ENCODE assay signal across 1 cellular context in the genomic region with DNA sequence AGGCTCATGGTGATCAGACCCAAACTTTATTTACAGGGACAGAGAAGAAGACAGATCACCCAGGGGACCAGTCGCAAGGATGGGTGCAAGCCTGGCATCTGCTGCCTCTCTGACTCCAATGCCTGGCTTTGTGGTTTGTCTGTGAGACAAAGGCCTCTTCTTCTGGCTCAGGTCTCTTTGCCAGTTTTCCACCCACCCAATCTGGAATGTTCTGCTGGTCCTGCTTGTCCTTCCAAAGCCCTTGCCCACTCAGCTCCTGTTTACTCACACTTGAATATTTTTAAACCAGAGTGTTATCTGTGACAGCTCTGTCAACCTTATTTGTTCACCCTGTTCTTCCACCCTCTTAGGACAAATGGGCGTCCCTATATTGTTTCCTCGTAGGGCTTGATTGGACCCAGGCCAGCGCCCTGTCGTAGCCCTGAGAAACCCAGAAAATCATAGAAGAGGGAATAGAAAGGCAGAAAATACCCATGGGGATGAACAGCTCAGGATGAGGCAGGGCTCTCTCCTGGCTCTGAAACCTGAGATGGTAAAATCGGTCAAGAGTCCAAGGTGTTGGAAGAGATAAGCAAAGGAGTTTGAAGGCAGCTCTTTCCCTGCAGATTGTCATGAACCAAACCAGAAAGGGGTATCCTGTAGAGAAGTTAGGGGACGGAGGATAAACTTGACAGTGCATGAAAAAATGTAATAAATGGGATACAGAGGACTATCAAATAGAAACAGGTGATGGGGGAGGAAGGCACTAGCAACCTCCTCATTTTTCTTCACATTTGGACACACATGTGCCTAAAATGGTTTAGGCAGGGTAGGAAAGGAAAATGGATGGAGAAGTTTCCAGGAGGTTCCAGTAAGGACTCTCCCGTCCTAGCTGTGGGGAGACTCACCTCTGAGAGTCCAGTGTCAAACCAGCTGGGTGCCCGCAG.
A peak's percentile ranks its signal among the peaks of the same experiment; 100 is the strongest.
TF ChIP-seq lines count a peak whose summit lies in the region.

No MANE protein-coding gene starts in this region.

TF ChIP-seq in K562, 482 proteins besides CTCF, POLR2A, EP300 and RAD21 (continued from another document and continues in another):
- TF ChIP-seq HBP1 (CRISPR knock-in tag; IDR thresholded peaks at IDR 0.05): no peak
- TF ChIP-seq ZNF436 (CRISPR knock-in tag; IDR thresholded peaks at IDR 0.05): no peak
- TF ChIP-seq E2F3 (CRISPR knock-in tag; IDR thresholded peaks at IDR 0.05): no peak
- no peak for TF ChIP-seq CGGBP1 (CRISPR knock-in tag; IDR thresholded peaks at IDR 0.05)
- TF ChIP-seq, protein P1, sequence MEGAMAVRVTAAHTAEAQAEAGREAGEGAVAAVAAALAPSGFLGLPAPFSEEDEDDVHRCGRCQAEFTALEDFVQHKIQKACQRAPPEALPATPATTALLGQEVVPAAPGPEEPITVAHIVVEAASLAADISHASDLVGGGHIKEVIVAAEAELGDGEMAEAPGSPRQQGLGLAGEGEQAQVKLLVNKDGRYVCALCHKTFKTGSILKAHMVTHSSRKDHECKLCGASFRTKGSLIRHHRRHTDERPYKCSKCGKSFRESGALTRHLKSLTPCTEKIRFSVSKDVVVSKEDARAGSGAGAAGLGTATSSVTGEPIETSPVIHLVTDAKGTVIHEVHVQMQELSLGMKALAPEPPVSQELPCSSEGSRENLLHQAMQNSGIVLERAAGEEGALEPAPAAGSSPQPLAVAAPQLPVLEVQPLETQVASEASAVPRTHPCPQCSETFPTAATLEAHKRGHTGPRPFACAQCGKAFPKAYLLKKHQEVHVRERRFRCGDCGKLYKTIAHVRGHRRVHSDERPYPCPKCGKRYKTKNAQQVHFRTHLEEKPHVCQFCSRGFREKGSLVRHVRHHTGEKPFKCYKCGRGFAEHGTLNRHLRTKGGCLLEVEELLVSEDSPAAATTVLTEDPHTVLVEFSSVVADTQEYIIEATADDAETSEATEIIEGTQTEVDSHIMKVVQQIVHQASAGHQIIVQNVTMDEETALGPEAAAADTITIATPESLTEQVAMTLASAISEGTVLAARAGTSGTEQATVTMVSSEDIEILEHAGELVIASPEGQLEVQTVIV (CRISPR knock-in tag; IDR thresholded peaks at IDR 0.05; ENCODE audit: borderline replicate concordance): no peak
- TF ChIP-seq, protein P2, sequence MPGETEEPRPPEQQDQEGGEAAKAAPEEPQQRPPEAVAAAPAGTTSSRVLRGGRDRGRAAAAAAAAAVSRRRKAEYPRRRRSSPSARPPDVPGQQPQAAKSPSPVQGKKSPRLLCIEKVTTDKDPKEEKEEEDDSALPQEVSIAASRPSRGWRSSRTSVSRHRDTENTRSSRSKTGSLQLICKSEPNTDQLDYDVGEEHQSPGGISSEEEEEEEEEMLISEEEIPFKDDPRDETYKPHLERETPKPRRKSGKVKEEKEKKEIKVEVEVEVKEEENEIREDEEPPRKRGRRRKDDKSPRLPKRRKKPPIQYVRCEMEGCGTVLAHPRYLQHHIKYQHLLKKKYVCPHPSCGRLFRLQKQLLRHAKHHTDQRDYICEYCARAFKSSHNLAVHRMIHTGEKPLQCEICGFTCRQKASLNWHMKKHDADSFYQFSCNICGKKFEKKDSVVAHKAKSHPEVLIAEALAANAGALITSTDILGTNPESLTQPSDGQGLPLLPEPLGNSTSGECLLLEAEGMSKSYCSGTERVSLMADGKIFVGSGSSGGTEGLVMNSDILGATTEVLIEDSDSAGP (CRISPR knock-in tag; IDR thresholded peaks at IDR 0.05): no peak; the same call in 1 of the 2 replicates
- TF ChIP-seq, protein P3, sequence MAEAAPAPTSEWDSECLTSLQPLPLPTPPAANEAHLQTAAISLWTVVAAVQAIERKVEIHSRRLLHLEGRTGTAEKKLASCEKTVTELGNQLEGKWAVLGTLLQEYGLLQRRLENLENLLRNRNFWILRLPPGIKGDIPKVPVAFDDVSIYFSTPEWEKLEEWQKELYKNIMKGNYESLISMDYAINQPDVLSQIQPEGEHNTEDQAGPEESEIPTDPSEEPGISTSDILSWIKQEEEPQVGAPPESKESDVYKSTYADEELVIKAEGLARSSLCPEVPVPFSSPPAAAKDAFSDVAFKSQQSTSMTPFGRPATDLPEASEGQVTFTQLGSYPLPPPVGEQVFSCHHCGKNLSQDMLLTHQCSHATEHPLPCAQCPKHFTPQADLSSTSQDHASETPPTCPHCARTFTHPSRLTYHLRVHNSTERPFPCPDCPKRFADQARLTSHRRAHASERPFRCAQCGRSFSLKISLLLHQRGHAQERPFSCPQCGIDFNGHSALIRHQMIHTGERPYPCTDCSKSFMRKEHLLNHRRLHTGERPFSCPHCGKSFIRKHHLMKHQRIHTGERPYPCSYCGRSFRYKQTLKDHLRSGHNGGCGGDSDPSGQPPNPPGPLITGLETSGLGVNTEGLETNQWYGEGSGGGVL (CRISPR knock-in tag; IDR thresholded peaks at IDR 0.05): no peak
- TF ChIP-seq BDP1 (IDR thresholded peaks at IDR 0.05; ENCODE audit: insufficient read depth, insufficient read length): no peak
- TF ChIP-seq TAF7 (tag; IDR thresholded peaks at IDR 0.05): no peak
- no peak for TF ChIP-seq BHLHE40 (IDR thresholded peaks at IDR 0.05; ENCODE audit: low read length)
- no peak for TF ChIP-seq FOXA3 (CRISPR knock-in tag; conservative IDR thresholded peaks at IDR 0.05 in 1 of 2, IDR thresholded peaks at IDR 0.05 in 1 of 2)
- TF ChIP-seq CBX3 (IDR thresholded peaks at IDR 0.05; ENCODE audit: borderline replicate concordance in 1 of 2, low read length in 2 of 2): peak in 1 of 2 experiments; percentile 69; a peak in 2 of 3 replicates
- TF ChIP-seq, protein P4, sequence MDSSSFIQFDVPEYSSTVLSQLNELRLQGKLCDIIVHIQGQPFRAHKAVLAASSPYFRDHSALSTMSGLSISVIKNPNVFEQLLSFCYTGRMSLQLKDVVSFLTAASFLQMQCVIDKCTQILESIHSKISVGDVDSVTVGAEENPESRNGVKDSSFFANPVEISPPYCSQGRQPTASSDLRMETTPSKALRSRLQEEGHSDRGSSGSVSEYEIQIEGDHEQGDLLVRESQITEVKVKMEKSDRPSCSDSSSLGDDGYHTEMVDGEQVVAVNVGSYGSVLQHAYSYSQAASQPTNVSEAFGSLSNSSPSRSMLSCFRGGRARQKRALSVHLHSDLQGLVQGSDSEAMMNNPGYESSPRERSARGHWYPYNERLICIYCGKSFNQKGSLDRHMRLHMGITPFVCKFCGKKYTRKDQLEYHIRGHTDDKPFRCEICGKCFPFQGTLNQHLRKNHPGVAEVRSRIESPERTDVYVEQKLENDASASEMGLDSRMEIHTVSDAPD (CRISPR knock-in tag; IDR thresholded peaks at IDR 0.05): no peak
- no peak for TF ChIP-seq KLF6 (CRISPR knock-in tag; IDR thresholded peaks at IDR 0.05; ENCODE audit: borderline replicate concordance)
- no peak for TF ChIP-seq ZFPM2 (CRISPR knock-in tag; IDR thresholded peaks at IDR 0.05)
- TF ChIP-seq, protein P5, sequence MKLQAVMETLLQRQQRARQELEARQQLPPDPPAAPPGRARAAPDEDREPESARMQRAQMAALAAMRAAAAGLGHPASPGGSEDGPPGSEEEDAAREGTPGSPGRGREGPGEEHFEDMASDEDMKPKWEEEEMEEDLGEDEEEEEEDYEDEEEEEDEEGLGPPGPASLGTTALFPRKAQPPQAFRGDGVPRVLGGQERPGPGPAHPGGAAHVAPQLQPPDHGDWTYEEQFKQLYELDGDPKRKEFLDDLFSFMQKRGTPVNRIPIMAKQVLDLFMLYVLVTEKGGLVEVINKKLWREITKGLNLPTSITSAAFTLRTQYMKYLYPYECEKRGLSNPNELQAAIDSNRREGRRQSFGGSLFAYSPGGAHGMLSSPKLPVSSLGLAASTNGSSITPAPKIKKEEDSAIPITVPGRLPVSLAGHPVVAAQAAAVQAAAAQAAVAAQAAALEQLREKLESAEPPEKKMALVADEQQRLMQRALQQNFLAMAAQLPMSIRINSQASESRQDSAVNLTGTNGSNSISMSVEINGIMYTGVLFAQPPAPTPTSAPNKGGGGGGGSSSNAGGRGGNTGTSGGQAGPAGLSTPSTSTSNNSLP (IDR thresholded peaks at IDR 0.05; ENCODE audit: borderline replicate concordance, low read depth, low read length): no peak
- TF ChIP-seq STAT5A (IDR thresholded peaks at IDR 0.05; ENCODE audit: borderline replicate concordance, low read length): peak; percentile 69; the same call in 1 of the 2 replicates
- TF ChIP-seq PTBP1 (IDR thresholded peaks at IDR 0.05; ENCODE audit: low read depth, low read length): no peak
- TF ChIP-seq FOS (IDR thresholded peaks at IDR 0.05; ENCODE audit: extremely low read depth, insufficient read length): no peak
- no peak; the same call in 1 of the 2 replicates for TF ChIP-seq HMBOX1 (IDR thresholded peaks at IDR 0.05)
- TF ChIP-seq TAF15 (IDR thresholded peaks at IDR 0.05; ENCODE audit: low read depth, low read length): no peak
- no peak for TF ChIP-seq EP400 (IDR thresholded peaks at IDR 0.05)
- peak; percentile 84 for TF ChIP-seq TEAD4 (IDR thresholded peaks at IDR 0.05; ENCODE audit: low read length)
- no peak for TF ChIP-seq TEAD4 (CRISPR knock-in tag; IDR thresholded peaks at IDR 0.05; ENCODE audit: borderline replicate concordance)
- TF ChIP-seq TFAM (CRISPR knock-in tag; conservative IDR thresholded peaks at IDR 0.05): no peak
- no peak for TF ChIP-seq ZNF175 (CRISPR knock-in tag; IDR thresholded peaks at IDR 0.05; ENCODE audit: low read depth)
- no peak for TF ChIP-seq FOXK1 (CRISPR knock-in tag; IDR thresholded peaks at IDR 0.05; ENCODE audit: borderline replicate concordance)
- TF ChIP-seq ASH1L (IDR thresholded peaks at IDR 0.05; ENCODE audit: borderline replicate concordance, low read depth, partially characterized antibody): no peak
- no peak for TF ChIP-seq RBM14 (IDR thresholded peaks at IDR 0.05; ENCODE audit: borderline replicate concordance, insufficient read depth, low read depth, low read length)
- TF ChIP-seq, protein P6, sequence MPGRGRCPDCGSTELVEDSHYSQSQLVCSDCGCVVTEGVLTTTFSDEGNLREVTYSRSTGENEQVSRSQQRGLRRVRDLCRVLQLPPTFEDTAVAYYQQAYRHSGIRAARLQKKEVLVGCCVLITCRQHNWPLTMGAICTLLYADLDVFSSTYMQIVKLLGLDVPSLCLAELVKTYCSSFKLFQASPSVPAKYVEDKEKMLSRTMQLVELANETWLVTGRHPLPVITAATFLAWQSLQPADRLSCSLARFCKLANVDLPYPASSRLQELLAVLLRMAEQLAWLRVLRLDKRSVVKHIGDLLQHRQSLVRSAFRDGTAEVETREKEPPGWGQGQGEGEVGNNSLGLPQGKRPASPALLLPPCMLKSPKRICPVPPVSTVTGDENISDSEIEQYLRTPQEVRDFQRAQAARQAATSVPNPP (IDR thresholded peaks at IDR 0.05; ENCODE audit: borderline replicate concordance, insufficient read depth, insufficient read length): no peak
- TF ChIP-seq ZNF282 (CRISPR knock-in tag; IDR thresholded peaks at IDR 0.05): no peak
- TF ChIP-seq CBFA2T2 (conservative IDR thresholded peaks at IDR 0.05): peak; percentile 82
- no peak for TF ChIP-seq ZNF212 (CRISPR knock-in tag; IDR thresholded peaks at IDR 0.05)
- no peak for TF ChIP-seq ZNF696 (CRISPR knock-in tag; conservative IDR thresholded peaks at IDR 0.05)
- no peak for TF ChIP-seq ZNF444 (CRISPR knock-in tag; IDR thresholded peaks at IDR 0.05)
- no peak for TF ChIP-seq SIX5 (IDR thresholded peaks at IDR 0.05; ENCODE audit: borderline replicate concordance in 1 of 2, insufficient read depth in 1 of 2, low read depth in 1 of 2, low read length in 2 of 2)
- TF ChIP-seq SMARCA4 (IDR thresholded peaks at IDR 0.05): peak; percentile 89
- no peak for TF ChIP-seq MYBL2 (IDR thresholded peaks at IDR 0.05; ENCODE audit: low read depth)
- TF ChIP-seq MYBL2 (CRISPR knock-in tag; IDR thresholded peaks at IDR 0.05; ENCODE audit: borderline replicate concordance): no peak
- no peak for TF ChIP-seq NR3C1 (CRISPR knock-in tag; IDR thresholded peaks at IDR 0.05)
- TF ChIP-seq FOSL1 (tag; conservative IDR thresholded peaks at IDR 0.05): no peak
- TF ChIP-seq ZNF785 (CRISPR knock-in tag; IDR thresholded peaks at IDR 0.05): no peak
- no peak for TF ChIP-seq SRF (CRISPR knock-in tag; IDR thresholded peaks at IDR 0.05)
- TF ChIP-seq, protein P7, sequence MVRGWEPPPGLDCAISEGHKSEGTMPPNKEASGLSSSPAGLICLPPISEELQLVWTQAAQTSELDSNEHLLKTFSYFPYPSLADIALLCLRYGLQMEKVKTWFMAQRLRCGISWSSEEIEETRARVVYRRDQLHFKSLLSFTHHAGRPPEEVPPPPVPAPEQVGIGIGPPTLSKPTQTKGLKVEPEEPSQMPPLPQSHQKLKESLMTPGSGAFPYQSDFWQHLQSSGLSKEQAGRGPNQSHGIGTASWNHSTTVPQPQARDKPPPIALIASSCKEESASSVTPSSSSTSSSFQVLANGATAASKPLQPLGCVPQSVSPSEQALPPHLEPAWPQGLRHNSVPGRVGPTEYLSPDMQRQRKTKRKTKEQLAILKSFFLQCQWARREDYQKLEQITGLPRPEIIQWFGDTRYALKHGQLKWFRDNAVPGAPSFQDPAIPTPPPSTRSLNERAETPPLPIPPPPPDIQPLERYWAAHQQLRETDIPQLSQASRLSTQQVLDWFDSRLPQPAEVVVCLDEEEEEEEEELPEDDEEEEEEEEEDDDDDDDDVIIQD (CRISPR knock-in tag; IDR thresholded peaks at IDR 0.05): no peak
- TF ChIP-seq DMBX1 (CRISPR knock-in tag; IDR thresholded peaks at IDR 0.05; ENCODE audit: borderline replicate concordance): no peak
- TF ChIP-seq CEBPB (tag; IDR thresholded peaks at IDR 0.05): no peak
